Comparison of ENCODE assay signal across 8 cellular contexts in genomic region chr12:79690156-79690605, GRCh38. TPM values are rescaled to one million over a fixed set of nuclear protein-coding genes. Genes with fewer than 3 reads are reported as not detected.
DNase-seq lines count a peak whose midpoint lies in the region; ATAC-seq, FAIRE-seq and TF ChIP-seq lines count a peak whose summit lies in the region.

No MANE protein-coding gene starts in this region.

- peaks cover 17% of the 10 kb centered on the region for H3K4me1 Mint-ChIP-seq in activated CD4-positive, alpha-beta T cell treated with anti-CD3 and anti-CD28 coated beads, Interleukin-2, amount 10 ng/mL, durations not matched to agents 7 days and 5 days
- H3K4me1 Mint-ChIP-seq in GM23338, result peaks cover 33% of the 10 kb centered on the region

- CTCF ChIA-PET in activated CD4-positive, alpha-beta T cell treated with anti-CD3 and anti-CD28 coated beads, Interleukin-2, amount 10 ng/mL, durations not matched to agents 7 days and 5 days (lab: Charles Lee), result no interaction called here
- CTCF ChIA-PET in HepG2 (lab: Yijun Ruan, JAX; ENCODE audit: low intra/inter-chr PET ratio, low total read pairs), result no interaction called here

- peaks cover 34% of the 10 kb centered on the region for H3K4me1 ChIP-seq in GM23338 (ENCODE audit: insufficient read depth)
- peaks cover 35% of the 10 kb centered on the region for H3K4me1 ChIP-seq in Karpas-422 (ENCODE audit: low read length)
- H3K4me1 ChIP-seq in HepG2 (ENCODE audit: insufficient read depth, low read length), result peaks cover 23% of the 10 kb centered on the region
- H3K4me1 ChIP-seq in thymus (ENCODE audit: control insufficient read depth, insufficient read depth, low read length), result peaks cover 4% of the 10 kb centered on the region

- no peak for TF ChIP-seq POLR2A in HepG2 (IDR thresholded peaks at IDR 0.05; ENCODE audit: insufficient read depth in 1 of 2, low read depth in 2 of 2, low read length in 2 of 2)

- H3K79me2 ChIP-seq in GM23338 (replicated peaks; ENCODE audit: insufficient read depth) (peaks cover 60% of the 10 kb centered on the region), Karpas-422 (ENCODE audit: low read length) (peaks cover 51% of the 10 kb centered on the region), HepG2 (ENCODE audit: insufficient read depth, low read length) (peaks cover 58% of the 10 kb centered on the region)

- peak overlapping the region; percentile 79; the same call in 1 of the 2 replicates for H3K27ac ChIP-seq in GM23338 (ENCODE audit: low read depth)
- H3K27ac ChIP-seq in Karpas-422 (ENCODE audit: low read length), result peak overlapping the region; percentile 68
- H3K27ac ChIP-seq in HepG2 (ENCODE audit: extremely low read length, insufficient read depth, low read length), result peak overlapping the region; percentile 99
- H3K27ac ChIP-seq in thymus (ENCODE audit: low read depth), result peak overlapping the region; percentile 60

- WGBS in HepG2 (ENCODE audit: low lambda C conversion rate), result no CpG with 5 or more reads among the region's 40 CpGs
- WGBS in thymus, result under 1% methylated on average over 40 of the region's 40 CpGs

- H4K20me1 ChIP-seq in GM23338 (replicated peaks; ENCODE audit: insufficient read depth) (peaks cover 29% of the 10 kb centered on the region), Karpas-422 (ENCODE audit: insufficient read depth, low read depth, low read length) (peaks cover 17% of the 10 kb centered on the region; the same call in 1 of the 2 replicates), HepG2 (ENCODE audit: insufficient read depth, low read length) (peaks cover 36% of the 10 kb centered on the region)

- H3K27me3 Mint-ChIP-seq in activated CD4-positive, alpha-beta T cell treated with anti-CD3 and anti-CD28 coated beads, Interleukin-2, amount 10 ng/mL, durations not matched to agents 7 days and 5 days, result peaks cover 65% of the 10 kb centered on the region
- H3K27me3 Mint-ChIP-seq in GM23338 (ENCODE audit: insufficient read depth, low read depth, poor library complexity), result peaks cover 4% of the 10 kb centered on the region

- peak overlapping the region; percentile 86 for H3K9ac ChIP-seq in Karpas-422 (ENCODE audit: low read length)
- H3K9ac ChIP-seq in HepG2 (ENCODE audit: insufficient read depth, low read depth, low read length), result peak overlapping the region; percentile 95

- TSS peak; percentile 16 for BruUV-seq in HepG2 (replicated peaks; lab: Mats Ljungman, UMichigan)

- TF ChIP-seq CTCF in GM23338 (conservative IDR thresholded peaks at IDR 0.05; ENCODE audit: low read depth in 2 of 2) (no peak), astrocyte of the spinal cord (IDR thresholded peaks at IDR 0.05; ENCODE audit: low read depth, low read length) (no peak), HepG2 (CRISPR knock-in tag; IDR thresholded peaks at IDR 0.05) (no peak)

- POLR2A ChIA-PET in activated CD4-positive, alpha-beta T cell treated with anti-CD3 and anti-CD28 coated beads, Interleukin-2, amount 10 ng/mL, durations not matched to agents 7 days and 5 days (lab: Charles Lee), result no interaction called here
- POLR2A ChIA-PET in HepG2 (lab: Yijun Ruan, JAX), result interaction anchor here (0.6 to 3.7 kb wide), 18 partner anchors 8 to 275 kb away, joined by 3 to 25 read pairs (median 3); no protein-coding TSS in a partner anchor

- no peaks in the 10 kb centered on the region for H3K9me3 Mint-ChIP-seq in activated CD4-positive, alpha-beta T cell treated with anti-CD3 and anti-CD28 coated beads, Interleukin-2, amount 10 ng/mL, durations not matched to agents 7 days and 5 days
- no peaks in the 10 kb centered on the region for H3K9me3 Mint-ChIP-seq in GM23338

- no peaks in the 10 kb centered on the region for H3K9me3 ChIP-seq in Karpas-422 (ENCODE audit: low read length)
- no peaks in the 10 kb centered on the region for H3K9me3 ChIP-seq in HepG2 (ENCODE audit: low read length)
- no peaks in the 10 kb centered on the region for H3K9me3 ChIP-seq in thymus (ENCODE audit: control insufficient read depth)

- H3K36me3 ChIP-seq in GM23338 (ENCODE audit: insufficient read depth), result no peaks in the 10 kb centered on the region; the same call in 1 of the 2 replicates
- H3K36me3 ChIP-seq in Karpas-422 (ENCODE audit: insufficient read depth, low read length), result 0 out of 2 replicates have a peak, but pooled peaks cover 5% of the 10 kb centered on the region
- no peaks in the 10 kb centered on the region for H3K36me3 ChIP-seq in HepG2 (replicated peaks in 1 of 2; ENCODE audit: control insufficient read depth in 1 of 2, insufficient read depth in 2 of 2, low read length in 2 of 2)
- H3K36me3 ChIP-seq in thymus (ENCODE audit: control insufficient read depth, insufficient read depth), result no peaks in the 10 kb centered on the region

- FAIRE-seq in HepG2 (lab: Jason Lieb, UNC), result no peak

- DNase-seq in activated CD4-positive, alpha-beta T cell treated with anti-CD3 and anti-CD28 coated beads, Interleukin-2, amount 10 ng/mL, durations not matched to agents 7 days and 5 days, result no peak
- no peak for DNase-seq in activated CD4-positive, alpha-beta T cell treated with anti-CD3 and anti-CD28 coated beads for 1 hour
- DNase-seq in GM23338 (ENCODE audit: low spot score), result peak; percentile 55
- peak; percentile 75 for DNase-seq in Karpas-422
- DNase-seq in astrocyte of the spinal cord (ENCODE audit: low read depth, low spot score), result no peak
- peak; percentile 14 for DNase-seq in HepG2 (ENCODE audit: low spot score)
- no peak for DNase-seq in germinal center (ENCODE audit: low spot score)

- peak overlapping the region; percentile 83; the same call in 1 of the 2 replicates for H3K4me2 ChIP-seq in GM23338
- H3K4me2 ChIP-seq in Karpas-422 (ENCODE audit: low read depth, low read length, poor library complexity, severe bottlenecking), result peak overlapping the region; percentile 94
- H3K4me2 ChIP-seq in HepG2 (ENCODE audit: low read depth, low read length), result peak overlapping the region; percentile 73

- intact Hi-C loops in HepG2 (cut with micrococcal nuclease; ENCODE audit: unreplicated experiment), result loop anchor here (1.0 to 10.0 kb wide), 5 partner anchors 49 to 268 kb away; partner anchors contain the start of gene PPP1R12A

- H3K9me2 ChIP-seq in GM23338 (ENCODE audit: insufficient read depth) (no peaks in the 10 kb centered on the region), Karpas-422 (replicated peaks; ENCODE audit: insufficient read depth, low read length) (no peaks in the 10 kb centered on the region)

- ATAC-seq in GM23338, result peak; percentile 15
- ATAC-seq in HepG2, result peak; percentile 38

- H3K4me3 Mint-ChIP-seq in activated CD4-positive, alpha-beta T cell treated with anti-CD3 and anti-CD28 coated beads, Interleukin-2, amount 10 ng/mL, durations not matched to agents 7 days and 5 days, result peak overlapping the region; percentile 79
- peak overlapping the region; percentile 88 for H3K4me3 Mint-ChIP-seq in GM23338

- H3F3A ChIP-seq in GM23338 (replicated peaks; ENCODE audit: low read depth), result peaks cover 4% of the 10 kb centered on the region; the same call in 1 of the 2 replicates

- no peak for TF ChIP-seq RAD21 in HepG2 (CRISPR knock-in tag; IDR thresholded peaks at IDR 0.05)

- H3K27me3 ChIP-seq in GM23338 (ENCODE audit: insufficient read depth), result no peaks in the 10 kb centered on the region
- no peaks in the 10 kb centered on the region for H3K27me3 ChIP-seq in Karpas-422 (ENCODE audit: low read length)
- no peaks in the 10 kb centered on the region; a peak in 1 of 5 replicates for H3K27me3 ChIP-seq in HepG2 (ENCODE audit: control insufficient read depth in 1 of 2, insufficient read depth in 2 of 2, low read length in 2 of 2)
- peaks cover 18% of the 10 kb centered on the region for H3K27me3 ChIP-seq in thymus (ENCODE audit: control insufficient read depth, insufficient read depth)

- in situ Hi-C loops in astrocyte of the spinal cord (cut with HindIII; ENCODE audit: low sequenced_read_pairs) (no loop called here), HepG2 (cut with HindIII; ENCODE audit: extremely low pct_ligation_motif_present, low pct_unique_long_range_greater_than_20kb) (loop anchor here (25.0 kb wide), 1 partner anchor 128 kb away; no protein-coding TSS in a partner anchor)

- H3K36me3 Mint-ChIP-seq in activated CD4-positive, alpha-beta T cell treated with anti-CD3 and anti-CD28 coated beads, Interleukin-2, amount 10 ng/mL, durations not matched to agents 7 days and 5 days (ENCODE audit: low read depth), result no peaks in the 10 kb centered on the region
- H3K36me3 Mint-ChIP-seq in GM23338 (ENCODE audit: low read depth), result peaks cover 35% of the 10 kb centered on the region

- peak overlapping the region; percentile 65 for H3K4me3 ChIP-seq in GM23338
- peak overlapping the region; percentile 85 for H3K4me3 ChIP-seq in Karpas-422 (ENCODE audit: low read length)
- peak overlapping the region; percentile 93 for H3K4me3 ChIP-seq in astrocyte of the spinal cord (ENCODE audit: low read depth, low read length)
- peak overlapping the region; percentile 76 to 97 (median 96) for H3K4me3 ChIP-seq in HepG2 (replicated peaks in 1 of 3; ENCODE audit: insufficient read depth in 1 of 3, low read depth in 2 of 3, low read length in 3 of 3)
- H3K4me3 ChIP-seq in thymus (ENCODE audit: low read length), result peak overlapping the region; percentile 82

- H3K27ac Mint-ChIP-seq in activated CD4-positive, alpha-beta T cell treated with anti-CD3 and anti-CD28 coated beads, Interleukin-2, amount 10 ng/mL, durations not matched to agents 7 days and 5 days, result no peak overlapping the region
- peak overlapping the region; percentile 94; the same call in 1 of the 2 replicates for H3K27ac Mint-ChIP-seq in GM23338

- H2AFZ ChIP-seq in GM23338 (no peak overlapping the region), Karpas-422 (ENCODE audit: low read length) (peak overlapping the region; percentile 23; the same call in 1 of the 2 replicates), HepG2 (ENCODE audit: low read length) (no peak overlapping the region)

- TF ChIP-seq EP300 in HepG2 (IDR thresholded peaks at IDR 0.05; ENCODE audit: low read depth in 2 of 2, low read length in 2 of 2) (no peak), HepG2 (CRISPR knock-in tag; IDR thresholded peaks at IDR 0.05; ENCODE audit: borderline replicate concordance) (no peak)

RNA-seq across cellular contexts. Expression of gene PAWR, which starts 0.6 kb away (rescaled TPM):
- total RNA-seq in activated CD4-positive, alpha-beta T cell treated with anti-CD3 and anti-CD28 coated beads, Interleukin-2, amount 10 ng/mL, durations not matched to agents 7 days and 5 days, result 1 to 10 TPM; 7.6 to 8.0 TPM
- total RNA-seq in GM23338 (2014; rRNA removed; shearing (Covaris generic)), result 159 and 180 TPM in 2 replicates
- polyA plus RNA-seq in GM23338 (2016; fragmentation: Nextera tagmentation; extraction: Ambion mirVana) (136 and 149 TPM in 2 replicates), HepG2 (2011; rRNA removed) (23.1 and 29.1 TPM in 2 replicates), thymus (38.8 TPM)
- 83.2 and 184 TPM in 2 replicates for total RNA-seq in Karpas-422 (2014; rRNA removed; shearing (Covaris generic); ENCODE audit: low replicate concordance)
- 36.1 and 37.4 TPM in 2 replicates for total RNA-seq in HepG2 (2016; rRNA removed; fragmentation: Illumina TruSeq; extraction: Trizol)
- total RNA-seq in HepG2 (2016; cell fraction: cytosol; rRNA removed; fragmentation: Illumina TruSeq; extraction: Trizol; ENCODE audit: low read depth), result 11.2 and 13.0 TPM in 2 replicates
- total RNA-seq in HepG2 (2016; cell fraction: insoluble cytoplasmic fraction; rRNA removed; fragmentation: Illumina TruSeq; extraction: Trizol), result 37.3 and 40.1 TPM in 2 replicates
- 14.1 and 16.8 TPM in 2 replicates for total RNA-seq in HepG2 (2016; cell fraction: membrane; rRNA removed; fragmentation: Illumina TruSeq; extraction: Trizol)
- total RNA-seq in HepG2 (2016; cell fraction: nucleus; rRNA removed; fragmentation: Illumina TruSeq; extraction: Trizol), result 46.8 and 49.1 TPM in 2 replicates
- polyA plus RNA-seq in HepG2 (2011; cell fraction: cytosol; rRNA removed), result 7.1 and 8.4 TPM in 2 replicates
- polyA plus RNA-seq in HepG2 (2011; cell fraction: nucleus; rRNA removed), result 36.4 and 41.9 TPM in 2 replicates
- polyA plus RNA-seq in HepG2 (2012), result 58.2 and 68.4 TPM in 2 replicates
- polyA plus RNA-seq in HepG2 (2016; cell fraction: cytosol; fragmentation: Illumina TruSeq; extraction: Trizol; ENCODE audit: low read depth), result 6.8 and 7.8 TPM in 2 replicates
- 33.4 and 33.7 TPM in 2 replicates for polyA plus RNA-seq in HepG2 (2016; cell fraction: insoluble cytoplasmic fraction; fragmentation: Illumina TruSeq; extraction: Trizol; ENCODE audit: low read depth)
- 11.0 and 13.3 TPM in 2 replicates for polyA plus RNA-seq in HepG2 (2016; cell fraction: membrane; fragmentation: Illumina TruSeq; extraction: Trizol; ENCODE audit: low read depth)
- 75.9 and 78.0 TPM in 2 replicates for polyA plus RNA-seq in HepG2 (2016; cell fraction: nucleus; fragmentation: Illumina TruSeq; extraction: Trizol; ENCODE audit: insufficient read depth, low read depth)
- polyA minus RNA-seq in HepG2 (2011; rRNA and poly(A)+ RNA removed; ENCODE audit: low replicate concordance), result 13.7 and 19.1 TPM in 2 replicates
- 17.4 and 18.3 TPM in 2 replicates for polyA minus RNA-seq in HepG2 (2011; cell fraction: cytosol; rRNA and poly(A)+ RNA removed)
- 162 and 198 TPM in 2 replicates for polyA minus RNA-seq in HepG2 (2011; cell fraction: nucleus; rRNA and poly(A)+ RNA removed)

Comparison
In these comparisons a context has a peak if more than half of its experiments do, and no peak if none do; other contexts are left out.
1. DNase-seq: peak in GM23338 (single experiment), Karpas-422 (single experiment) and HepG2 (single experiment); none in activated CD4-positive, alpha-beta T cell treated with anti-CD3 and anti-CD28 coated beads, Interleukin-2, amount 10 ng/mL, durations not matched to agents 7 days and 5 days (single experiment), activated CD4-positive, alpha-beta T cell treated with anti-CD3 and anti-CD28 coated beads for 1 hour (single experiment), astrocyte of the spinal cord (single experiment) and germinal center (single experiment).
2. Peak in every context shown above with its lines, with median percentiles within 50 percentile points of each other: H3K27ac ChIP-seq, H3K4me2 ChIP-seq and H3K4me3 ChIP-seq.